In genomic region chr10:44325878-44326277, GRCh38 we compare ENCODE assay signal across 17 cellular contexts. TPM values are rescaled to one million over a fixed set of nuclear protein-coding genes. Genes with fewer than 3 reads are reported as not detected.
DNase-seq lines count a peak whose midpoint lies in the region; FAIRE-seq and TF ChIP-seq lines count a peak whose summit lies in the region.
"Had no signal": no experiment of that assay in that cellular context is flagged by ENCODE, and none has a peak within 500 bp of the region (broad histone marks: within the 10 kb centered on the region; RNA-seq: fewer than 3 reads in every experiment).

No MANE protein-coding gene starts in this region.

- H3K9me3 ChIP-seq in parathyroid adenoma (ENCODE audit: control insufficient read depth, low read length) (no peaks in the 10 kb centered on the region), vagina (no peaks in the 10 kb centered on the region)

- no peak overlapping the region for H3K27ac Mint-ChIP-seq in Calu3 (ENCODE audit: unreplicated experiment)
- H3K27ac Mint-ChIP-seq: CD8-positive, alpha-beta T cell; GM23338 had no signal

- TF ChIP-seq POLR2A in vagina (IDR thresholded peaks at IDR 0.05) = no peak

- peak overlapping the region; percentile 40 for H3K27ac ChIP-seq in parathyroid adenoma
- no peak overlapping the region for H3K27ac ChIP-seq in vagina
- H3K27ac ChIP-seq: 22Rv1 had no signal

- H3K27me3 Mint-ChIP-seq in Calu3 (ENCODE audit: unreplicated experiment) = no peaks in the 10 kb centered on the region

- CTCF ChIA-PET in Calu3 (lab: Charles Lee) = interaction anchor here (0.6 to 1.6 kb wide), 3 partner anchors 11 to 61 kb away, joined by 3 to 5 read pairs (median 3); no protein-coding TSS in a partner anchor

- H2AFZ ChIP-seq in parathyroid adenoma = peak overlapping the region; percentile 6
- H2AFZ ChIP-seq: GM23338 had no signal

- DNase-seq in NCI-H2171 treated with DMSO at 0.1 percent for 48 hours (lab: John Stamatoyannopoulos, UW) (peak; percentile 68), NCI-H2171 (lab: John Stamatoyannopoulos, UW) (no peak), bronchial epithelial cell (ENCODE audit: low read depth) (no peak), vagina (ENCODE audit: extremely low spot score in 2 of 2) (peak; percentile 32 to 37), GM20000 (ENCODE audit: low spot score) (no peak), Calu3 (no peak), NCI-H1436 treated with DMSO at 0.1 percent for 48 hours (lab: John Stamatoyannopoulos, UW) (no peak)
- DNase-seq: COR-L47, H7 had no signal

- intact Hi-C loops in vagina (cut with DNase I) = no loop called here
- intact Hi-C loops in Calu3 (cut with micrococcal nuclease; ENCODE audit: unreplicated experiment) = loop anchor here (10.0 kb wide), 1 partner anchor 539 kb away; no protein-coding TSS in a partner anchor

- H3K4me3 ChIP-seq in bronchial epithelial cell (ENCODE audit: low read depth, low read length) = no peak overlapping the region
- H3K4me3 ChIP-seq in parathyroid adenoma (ENCODE audit: low read depth, low read length) = no peak overlapping the region
- no peak overlapping the region for H3K4me3 ChIP-seq in vagina
- H3K4me3 ChIP-seq: GM12878, GM23338 had no signal

- peaks cover 7% of the 10 kb centered on the region for H3K9me3 Mint-ChIP-seq in Calu3 (ENCODE audit: low read depth, unreplicated experiment)
- H3K9me3 Mint-ChIP-seq: CD8-positive, alpha-beta T cell; GM23338 had no signal

- no peak overlapping the region for H3K4me3 Mint-ChIP-seq in Calu3 (ENCODE audit: low read depth, unreplicated experiment)
- H3K4me3 Mint-ChIP-seq: CD14-positive monocyte; CD8-positive, alpha-beta T cell; GM23338 had no signal

- H3K36me3 ChIP-seq in bronchial epithelial cell (ENCODE audit: control insufficient read depth, insufficient read depth, low read length) (no peaks in the 10 kb centered on the region), parathyroid adenoma (ENCODE audit: control insufficient read depth, insufficient read depth, low read length) (no peaks in the 10 kb centered on the region), vagina (no peaks in the 10 kb centered on the region)

- BruUV-seq in Calu3 (replicated peaks; lab: Mats Ljungman, UMichigan) = no TSS peak

- peak; percentile 23 for FAIRE-seq in bronchial epithelial cell (lab: Jason Lieb, UNC)
- FAIRE-seq: GM12878, GM18507 had no signal

- no peaks in the 10 kb centered on the region for H3K36me3 Mint-ChIP-seq in Calu3 (ENCODE audit: insufficient read depth, unreplicated experiment)
- H3K36me3 Mint-ChIP-seq: CD14-positive monocyte; CD8-positive, alpha-beta T cell had no signal

- TF ChIP-seq CTCF in bronchial epithelial cell (IDR thresholded peaks at IDR 0.05; ENCODE audit: insufficient read depth, low read length, severe bottlenecking) (no peak), parathyroid adenoma (IDR thresholded peaks at IDR 0.05) (no peak), vagina (IDR thresholded peaks at IDR 0.05) (no peak), GM20000 (IDR thresholded peaks at IDR 0.05; ENCODE audit: extremely low read depth, missing control alignments) (no peak), Calu3 (IDR thresholded peaks at IDR 0.05; ENCODE audit: unreplicated experiment) (no peak)

- H3K79me2 ChIP-seq in parathyroid adenoma = no peaks in the 10 kb centered on the region

- no peaks in the 10 kb centered on the region for H3K4me1 Mint-ChIP-seq in Calu3 (ENCODE audit: low read depth, unreplicated experiment)
- H3K4me1 Mint-ChIP-seq: CD14-positive monocyte, GM23338 had no signal

- H3K27me3 ChIP-seq in bronchial epithelial cell (ENCODE audit: control insufficient read depth, insufficient read depth, low read length) (no peaks in the 10 kb centered on the region), parathyroid adenoma (ENCODE audit: control insufficient read depth, insufficient read depth, low read length) (no peaks in the 10 kb centered on the region), vagina (no peaks in the 10 kb centered on the region)

- H3K4me2 ChIP-seq in parathyroid adenoma (ENCODE audit: low read length) = no peak overlapping the region
- H3K4me2 ChIP-seq: GM23338 had no signal

- H3K4me1 ChIP-seq in parathyroid adenoma (peaks cover 24% of the 10 kb centered on the region), vagina (no peaks in the 10 kb centered on the region)

- no peak overlapping the region for H3K9ac ChIP-seq in parathyroid adenoma

RNA-seq across cellular contexts. Expression of gene CXCL12, which starts 59.0 kb away (rescaled TPM):
- under 0.01 and 1.3 TPM in 2 replicates for total RNA-seq in bronchial epithelial cell
- 112 TPM for total RNA-seq in vagina
- total RNA-seq in Calu3 (2022) = not detected in 2 replicates
- total RNA-seq: CD8-positive, alpha-beta T cell; G401 had no signal

Comparison
In these comparisons a context has a peak if more than half of its experiments do, and no peak if none do; other contexts are left out.
1. DNase-seq: peak in NCI-H2171 treated with DMSO at 0.1 percent for 48 hours (single experiment) and vagina (2 of 2); none in NCI-H2171 (single experiment), bronchial epithelial cell (single experiment), GM20000 (single experiment), Calu3 (single experiment) and NCI-H1436 treated with DMSO at 0.1 percent for 48 hours (single experiment).
2. RNA of gene CXCL12, which starts 59.0 kb away (total RNA-seq): 112 TPM in vagina (single experiment); under 0.01 to 1.3 TPM in bronchial epithelial cell and not detected in Calu3; every median in the first group is over 10 times any median in the second.